In the genomic region with DNA sequence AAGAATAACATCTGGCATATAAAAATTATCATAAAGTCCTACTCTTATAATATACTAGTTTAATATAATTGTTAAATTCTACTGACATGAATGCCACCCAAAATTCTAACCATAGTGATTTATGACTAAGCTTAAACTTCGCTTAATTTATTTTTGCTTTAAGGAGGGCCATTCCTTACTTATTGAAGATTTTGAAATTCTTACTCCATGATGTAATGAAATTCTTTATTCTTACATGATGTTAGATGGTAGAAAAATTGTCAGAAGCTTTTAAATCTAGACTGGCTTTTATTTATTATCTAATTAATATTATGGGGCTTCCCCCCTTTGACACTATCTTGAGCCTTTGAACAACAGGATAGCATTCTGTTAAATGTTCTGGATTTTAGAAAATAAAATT, we compare ENCODE assay signal across 28 cellular contexts. TPM values are rescaled to one million over a fixed set of nuclear protein-coding genes. Genes with fewer than 3 reads are reported as not detected.
A peak's percentile ranks its signal among the peaks of the same experiment; 100 is the strongest.
DNase-seq lines count a peak whose midpoint lies in the region; TF ChIP-seq lines count a peak whose summit lies in the region.
"Had no signal": no experiment of that assay in that cellular context is flagged by ENCODE, and none has a peak within 500 bp of the region (broad histone marks: within the 10 kb centered on the region; RNA-seq: fewer than 3 reads in every experiment).

No MANE protein-coding gene starts in this region.

- H3K4me1 ChIP-seq in A673 (ENCODE audit: insufficient read depth, low read length, poor library complexity, severe bottlenecking) (peaks cover 8% of the 10 kb centered on the region), osteoblast (ENCODE audit: insufficient read depth, low read length) (peaks cover 19% of the 10 kb centered on the region), mammary epithelial cell (ENCODE audit: insufficient read depth, low read length) (no peaks in the 10 kb centered on the region)
- H3K4me1 ChIP-seq: BLaER1 treated with 17β-estradiol and CSF1 and Interleukin-3, amounts not matched to agents 10 nM and 100 nM; HAP-1 had no signal

- H3K9ac ChIP-seq in SK-N-MC (ENCODE audit: insufficient read length) (no peak overlapping the region), mammary epithelial cell (ENCODE audit: insufficient read depth, low read length) (no peak overlapping the region)
- H3K9ac ChIP-seq: BLaER1 treated with 17β-estradiol and CSF1 and Interleukin-3, amounts not matched to agents 10 nM and 100 nM had no signal

- no peaks in the 10 kb centered on the region for H4K20me1 ChIP-seq in osteoblast (ENCODE audit: insufficient read depth, low read length)
- H4K20me1 ChIP-seq in mammary epithelial cell (ENCODE audit: insufficient read depth, low read length) = no peaks in the 10 kb centered on the region
- H4K20me1 ChIP-seq: BLaER1 treated with 17β-estradiol and CSF1 and Interleukin-3, amounts not matched to agents 10 nM and 100 nM had no signal

- H3K4me1 Mint-ChIP-seq in activated CD4-positive, alpha-beta T cell treated with anti-CD3 and anti-CD28 coated beads, Interleukin-2, amount 10 ng/mL, durations not matched to agents 7 days and 5 days = no peaks in the 10 kb centered on the region

- peaks cover 6% of the 10 kb centered on the region for H3K27me3 Mint-ChIP-seq in activated CD4-positive, alpha-beta T cell treated with anti-CD3 and anti-CD28 coated beads, Interleukin-2, amount 10 ng/mL, durations not matched to agents 7 days and 5 days

- intact Hi-C loops in A673 (cut with micrococcal nuclease; ENCODE audit: unreplicated experiment) = no loop called here
- intact Hi-C loops in mammary epithelial cell (cut with micrococcal nuclease) = no loop called here

- dilution Hi-C loops in mammary epithelial cell (cut with HindIII; ENCODE audit: low sequenced_read_pairs) = no loop called here

- H2AFZ ChIP-seq in osteoblast (ENCODE audit: low read length) = no peak overlapping the region
- no peak overlapping the region for H2AFZ ChIP-seq in mammary epithelial cell (ENCODE audit: low read depth, low read length)

- no peaks in the 10 kb centered on the region for H3K36me3 ChIP-seq in A673 (ENCODE audit: insufficient read depth, low read length, poor library complexity, severe bottlenecking)
- H3K36me3 ChIP-seq in SK-N-MC (ENCODE audit: insufficient read depth, low read length) = no peaks in the 10 kb centered on the region
- H3K36me3 ChIP-seq in osteoblast (ENCODE audit: insufficient read depth, low read length) = no peaks in the 10 kb centered on the region
- no peaks in the 10 kb centered on the region for H3K36me3 ChIP-seq in mammary epithelial cell (ENCODE audit: insufficient read depth, low read length)
- H3K36me3 ChIP-seq: BLaER1 treated with 17β-estradiol and CSF1 and Interleukin-3, amounts not matched to agents 10 nM and 100 nM; HAP-1 had no signal

- peaks cover 11% of the 10 kb centered on the region for H3K27me3 ChIP-seq in A673 (replicated peaks; ENCODE audit: insufficient read depth, low read depth, low read length, poor library complexity)
- H3K27me3 ChIP-seq in osteoblast (ENCODE audit: insufficient read depth, low read length) = no peaks in the 10 kb centered on the region
- H3K27me3 ChIP-seq in mammary epithelial cell (ENCODE audit: insufficient read depth, low read length) = peaks cover 3% of the 10 kb centered on the region

- H3K9me3 Mint-ChIP-seq in activated CD4-positive, alpha-beta T cell treated with anti-CD3 and anti-CD28 coated beads, Interleukin-2, amount 10 ng/mL, durations not matched to agents 7 days and 5 days = no peaks in the 10 kb centered on the region
- H3K9me3 Mint-ChIP-seq: CD4-positive, alpha-beta T cell had no signal

- TF ChIP-seq CTCF in A673 (conservative IDR thresholded peaks at IDR 0.05; ENCODE audit: low read depth, low read length) (no peak), osteoblast (IDR thresholded peaks at IDR 0.05; ENCODE audit: extremely low read depth, low read depth, low read length) (no peak), mammary epithelial cell (conservative IDR thresholded peaks at IDR 0.05 in 1 of 2, IDR thresholded peaks at IDR 0.05 in 1 of 2; ENCODE audit: extremely low read depth in 1 of 2, insufficient read depth in 1 of 2, low read depth in 1 of 2, low read length in 2 of 2) (no peak)

- DNase-seq in A673 (ENCODE audit: low spot score) = peak; percentile 30
- DNase-seq in SK-N-MC (ENCODE audit: low read depth, low spot score) = peak; percentile 44
- DNase-seq in fibroblast of peridontal ligament (ENCODE audit: extremely low read depth) = peak; percentile 31
- no peak for DNase-seq in osteoblast (ENCODE audit: insufficient read length, low spot score, missing footprints)
- no peak for DNase-seq in OCI-M2 (lab: John Stamatoyannopoulos, UW; ENCODE audit: unreplicated experiment)
- DNase-seq in mammary epithelial cell = no peak
- no peak for DNase-seq in activated CD4-positive, alpha-beta T cell treated with anti-CD3 and anti-CD28 coated beads, Interleukin-2, amount 10 ng/mL, durations not matched to agents 7 days and 5 days
- DNase-seq: AML-193; CD4-positive, alpha-beta T cell; GOT3; HFFc6; Kasumi-1; MV-4-11; NCI-H1105; NCI-H1436 treated with DMSO at 0.1 percent for 48 hours; NCI-H1930; NCI-H446 treated with DMSO at 0.1 percent for 48 hours; NCI-H526; NCI-H82; NK-92 treated with Interleukin-12 subunit alpha and Interleukin-12 subunit beta, amount 100 ng/mL, for 24 hours; SHP77 had no signal

- H3K36me3 Mint-ChIP-seq in activated CD4-positive, alpha-beta T cell treated with anti-CD3 and anti-CD28 coated beads, Interleukin-2, amount 10 ng/mL, durations not matched to agents 7 days and 5 days (ENCODE audit: low read depth) = no peaks in the 10 kb centered on the region

- in situ Hi-C loops in mammary epithelial cell (cut with MboI; ENCODE audit: low sequenced_read_pairs in 2 of 2) = no loop called here

- H3K27ac Mint-ChIP-seq in activated CD4-positive, alpha-beta T cell treated with anti-CD3 and anti-CD28 coated beads, Interleukin-2, amount 10 ng/mL, durations not matched to agents 7 days and 5 days = no peak overlapping the region
- H3K27ac Mint-ChIP-seq: CD4-positive, alpha-beta T cell had no signal

- H3K9me3 ChIP-seq in A673 (ENCODE audit: low read depth, low read length, poor library complexity, severe bottlenecking) (no peaks in the 10 kb centered on the region), SK-N-MC (ENCODE audit: low read depth, low read length) (no peaks in the 10 kb centered on the region), osteoblast (ENCODE audit: low read depth, low read length) (no peaks in the 10 kb centered on the region), mammary epithelial cell (replicated peaks; ENCODE audit: insufficient read depth, low read length) (no peaks in the 10 kb centered on the region)
- H3K9me3 ChIP-seq: HAP-1 had no signal

- H3K27ac ChIP-seq in A673 (ENCODE audit: low read depth, low read length, poor library complexity, severe bottlenecking) = no peak overlapping the region
- no peak overlapping the region for H3K27ac ChIP-seq in SK-N-MC
- peak overlapping the region; percentile 80 for H3K27ac ChIP-seq in osteoblast (ENCODE audit: low read depth, low read length)
- H3K27ac ChIP-seq in mammary epithelial cell (ENCODE audit: insufficient read depth, low read depth, low read length) = no peak overlapping the region
- H3K27ac ChIP-seq: BLaER1 treated with 17β-estradiol and CSF1 and Interleukin-3, amounts not matched to agents 10 nM and 100 nM; RWPE1 had no signal

- BruUV-seq in A673 (replicated peaks; lab: Mats Ljungman, UMichigan) = no TSS peak
- no TSS peak for BruUV-seq in mammary epithelial cell (replicated peaks; lab: Mats Ljungman, UMichigan)

- H3K4me3 ChIP-seq in A673 (ENCODE audit: low read depth, low read length, poor library complexity, severe bottlenecking) = no peak overlapping the region
- H3K4me3 ChIP-seq in SK-N-MC = 0 out of 2 replicates have a peak overlapping the region, but pooled peaks have one; percentile 8
- no peak overlapping the region for H3K4me3 ChIP-seq in osteoblast (ENCODE audit: insufficient read depth, low read length)
- H3K4me3 ChIP-seq in mammary epithelial cell (replicated peaks in 1 of 3; ENCODE audit: insufficient read depth in 1 of 3, low read depth in 2 of 3, low read length in 3 of 3) = no peak overlapping the region
- H3K4me3 ChIP-seq: BLaER1 treated with 17β-estradiol and CSF1 and Interleukin-3, amounts not matched to agents 10 nM and 100 nM; GM12878; HAP-1; K562 had no signal

- H3K4me2 ChIP-seq in osteoblast (ENCODE audit: insufficient read depth, low read length) (no peak overlapping the region), mammary epithelial cell (ENCODE audit: insufficient read depth, low read depth, low read length) (no peak overlapping the region)

- POLR2A ChIA-PET in A673 (lab: Charles Lee; ENCODE audit: low non-redundant PET) = no interaction called here
- POLR2A ChIA-PET in activated CD4-positive, alpha-beta T cell treated with anti-CD3 and anti-CD28 coated beads, Interleukin-2, amount 10 ng/mL, durations not matched to agents 7 days and 5 days (lab: Charles Lee) = no interaction called here

- H3K4me3 Mint-ChIP-seq in activated CD4-positive, alpha-beta T cell treated with anti-CD3 and anti-CD28 coated beads, Interleukin-2, amount 10 ng/mL, durations not matched to agents 7 days and 5 days = no peak overlapping the region
- H3K4me3 Mint-ChIP-seq: CD4-positive, alpha-beta T cell; HFFc6 had no signal

- H3K79me2 ChIP-seq in osteoblast (ENCODE audit: insufficient read depth, low read length) (no peaks in the 10 kb centered on the region), mammary epithelial cell (ENCODE audit: insufficient read depth, low read length) (no peaks in the 10 kb centered on the region)

- 84% methylated on average over 1 of the region's 1 CpG for WGBS in mammary epithelial cell (ENCODE audit: low coverage, missing lambda C conversion rate)

- CTCF ChIA-PET in A673 (lab: Charles Lee) = no interaction called here
- CTCF ChIA-PET in mammary epithelial cell (lab: Charles Lee; ENCODE audit: low non-redundant PET) = no interaction called here
- CTCF ChIA-PET in activated CD4-positive, alpha-beta T cell treated with anti-CD3 and anti-CD28 coated beads, Interleukin-2, amount 10 ng/mL, durations not matched to agents 7 days and 5 days (lab: Charles Lee) = no interaction called here

RNA-seq across cellular contexts. Expression of a gene that starts 19.5 kb away (rescaled TPM):
- total RNA-seq in A673 (2021) (not detected in 2 replicates), osteoblast (not detected in 2 replicates), mammary epithelial cell (not detected)
- polyA plus RNA-seq in mammary epithelial cell = not detected
- not detected for polyA minus RNA-seq in mammary epithelial cell
- total RNA-seq in activated CD4-positive, alpha-beta T cell treated with anti-CD3 and anti-CD28 coated beads, Interleukin-2, amount 10 ng/mL, durations not matched to agents 7 days and 5 days = not detected
- total RNA-seq: CD4-positive, alpha-beta T cell; GM12878; HFFc6; K562; MCF 10A; SK-MEL-5 had no signal
- polyA plus RNA-seq: GM12878 had no signal

RNA-seq across cellular contexts. Expression of a gene that starts 27.1 kb away (rescaled TPM):
- total RNA-seq in A673 (2021) = not detected in 2 replicates
- not detected in 2 replicates for total RNA-seq in osteoblast
- total RNA-seq in mammary epithelial cell = not detected
- polyA plus RNA-seq in mammary epithelial cell = not detected
- polyA minus RNA-seq in mammary epithelial cell = not detected
- total RNA-seq in activated CD4-positive, alpha-beta T cell treated with anti-CD3 and anti-CD28 coated beads, Interleukin-2, amount 10 ng/mL, durations not matched to agents 7 days and 5 days = not detected
- total RNA-seq: CD4-positive, alpha-beta T cell; GM12878; HFFc6; K562; MCF 10A; SK-MEL-5 had no signal
- polyA plus RNA-seq: GM12878, K562 had no signal

Comparison
In these comparisons a context has a peak if more than half of its experiments do, and no peak if none do; other contexts are left out.
1. DNase-seq: peak in A673 (single experiment), SK-N-MC (single experiment) and fibroblast of peridontal ligament (single experiment); none in osteoblast (single experiment), OCI-M2 (single experiment), mammary epithelial cell (single experiment) and activated CD4-positive, alpha-beta T cell treated with anti-CD3 and anti-CD28 coated beads, Interleukin-2, amount 10 ng/mL, durations not matched to agents 7 days and 5 days (single experiment).